ENCODE assay signal across 20 cellular contexts in the genomic region with DNA sequence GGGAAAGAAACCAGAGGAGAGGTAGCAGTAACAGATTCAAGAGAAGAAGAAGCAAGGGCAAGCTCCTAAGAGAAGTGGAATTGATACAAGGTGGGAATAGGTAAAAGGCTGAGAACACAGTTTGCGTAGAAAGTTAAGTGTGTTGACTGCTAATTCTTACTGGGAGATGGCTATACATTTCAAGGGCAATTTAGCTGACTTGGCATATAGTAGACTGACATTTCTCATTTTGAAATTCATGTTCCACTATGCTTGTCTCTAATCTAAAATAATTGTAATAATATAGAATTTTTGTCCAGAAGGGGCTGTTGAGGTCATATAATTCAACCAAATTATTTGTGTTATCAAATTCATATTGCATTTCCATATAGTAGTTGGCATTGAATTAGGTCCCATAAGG.
DNase-seq lines count a peak whose midpoint lies in the region; ATAC-seq, FAIRE-seq and TF ChIP-seq lines count a peak whose summit lies in the region.
"Had no signal": no experiment of that assay in that cellular context is flagged by ENCODE, and none has a peak within 500 bp of the region (broad histone marks: within the 10 kb centered on the region; RNA-seq: fewer than 3 reads in every experiment).

No MANE protein-coding gene starts in this region.

- no peak overlapping the region for H3K4me3 Mint-ChIP-seq in CD4-positive, alpha-beta T cell
- H3K4me3 Mint-ChIP-seq in activated CD4-positive, alpha-beta memory T cell treated with anti-CD3 and anti-CD28 coated beads, Interleukin-2, amount 10 ng/mL, durations not matched to agents 7 days and 5 days = no peak overlapping the region
- H3K4me3 Mint-ChIP-seq: B cell; CD4-positive, CD25-positive, alpha-beta regulatory T cell; CD8-positive, alpha-beta memory T cell; GM23338 had no signal

- H2BK12ac ChIP-seq in H1 (ENCODE audit: low read depth, low read length) = no peak overlapping the region

- TF ChIP-seq RAD21 in A549 (conservative IDR thresholded peaks at IDR 0.05 in 1 of 2, IDR thresholded peaks at IDR 0.05 in 1 of 2) (no peak), H1 (IDR thresholded peaks at IDR 0.05 in 1 of 2, conservative IDR thresholded peaks at IDR 0.05 in 1 of 2; ENCODE audit: low read depth in 2 of 2, low read length in 2 of 2) (no peak)

- H3K18ac ChIP-seq in H1 (ENCODE audit: extremely low read depth, low read length) = no peak overlapping the region

- no peak overlapping the region for H3K56ac ChIP-seq in H1 (replicated peaks; ENCODE audit: insufficient read length, low read depth, low read length)

- no peak overlapping the region for H2BK120ac ChIP-seq in H1 (replicated peaks; ENCODE audit: low read depth, low read length)

- TF ChIP-seq POLR2A in A549 (IDR thresholded peaks at IDR 0.05; ENCODE audit: low read length) (no peak), GM12891 (IDR thresholded peaks at IDR 0.05; ENCODE audit: low read depth, low read length) (no peak), H1 (IDR thresholded peaks at IDR 0.05; ENCODE audit: control extremely low read depth in 1 of 2, low read depth in 2 of 2, low read length in 2 of 2) (no peak)

- no peak overlapping the region for H3K4me2 ChIP-seq in A549
- no peak overlapping the region for H3K4me2 ChIP-seq in Karpas-422 (ENCODE audit: low read depth, low read length, poor library complexity, severe bottlenecking)
- no peak overlapping the region for H3K4me2 ChIP-seq in H1 (ENCODE audit: insufficient read depth in 1 of 2, low read depth in 2 of 2, low read length in 2 of 2)
- H3K4me2 ChIP-seq: BLaER1, GM23338 had no signal

- 95% methylated on average over 1 of the region's 1 CpG for WGBS in A549 (ENCODE audit: missing lambda C conversion rate)
- WGBS in H1 (ENCODE audit: extremely low coverage in 1 of 2, insufficient coverage in 1 of 2, insufficient read length in 1 of 2, insufficient replicate concordance in 2 of 2, low coverage in 1 of 2, low lambda C conversion rate in 2 of 2, missing lambda C conversion rate in 1 of 2), 2 experiments = 87% methylated on average over 1 of the region's 1 CpG; no CpG with 5 or more reads in 1 of the 2 experiments

- H3K4me1 Mint-ChIP-seq in CD4-positive, alpha-beta T cell (ENCODE audit: low read depth) = no peaks in the 10 kb centered on the region
- H3K4me1 Mint-ChIP-seq in activated CD4-positive, alpha-beta memory T cell treated with anti-CD3 and anti-CD28 coated beads, Interleukin-2, amount 10 ng/mL, durations not matched to agents 7 days and 5 days = no peaks in the 10 kb centered on the region
- H3K4me1 Mint-ChIP-seq: B cell, GM23338 had no signal

- no peak overlapping the region for H4K5ac ChIP-seq in H1 (ENCODE audit: insufficient read length, low read depth, low read length)

- no peaks in the 10 kb centered on the region for H3K9me2 ChIP-seq in Karpas-422 (replicated peaks; ENCODE audit: insufficient read depth, low read length)

- H3K27ac ChIP-seq in A549 (no peak overlapping the region), Karpas-422 (ENCODE audit: low read length) (no peak overlapping the region), H1 (ENCODE audit: low read depth, low read length) (no peak overlapping the region)
- H3K27ac ChIP-seq in CD4-positive, alpha-beta T cell (ENCODE audit: low read depth, low read length) = no peak overlapping the region
- H3K27ac ChIP-seq: BLaER1, C4-2B had no signal

- TF ChIP-seq CTCF in A549 (IDR thresholded peaks at IDR 0.05) (no peak), H1 (IDR thresholded peaks at IDR 0.05; ENCODE audit: control extremely low read depth in 1 of 3, insufficient read depth in 1 of 3, low read depth in 1 of 3, low read length in 3 of 3) (no peak)
- TF ChIP-seq CTCF in CD4-positive, alpha-beta T cell (IDR thresholded peaks at IDR 0.05) = no peak

- no peak overlapping the region for H2BK20ac ChIP-seq in H1 (ENCODE audit: low read length)

- no peak for ATAC-seq in A549
- no peak for ATAC-seq in CD4-positive, alpha-beta T cell (ENCODE audit: poor library complexity)
- ATAC-seq: GM12878, GM23338 had no signal

- no peak overlapping the region for H3K4ac ChIP-seq in H1 (replicated peaks; ENCODE audit: insufficient read length, low read depth, low read length)

- H3K36me3 Mint-ChIP-seq in CD4-positive, alpha-beta T cell (ENCODE audit: low read depth) = peaks cover 7% of the 10 kb centered on the region
- peaks cover 3% of the 10 kb centered on the region for H3K36me3 Mint-ChIP-seq in activated CD4-positive, alpha-beta memory T cell treated with anti-CD3 and anti-CD28 coated beads, Interleukin-2, amount 10 ng/mL, durations not matched to agents 7 days and 5 days (ENCODE audit: low read depth)
- H3K36me3 Mint-ChIP-seq: CD4-positive, CD25-positive, alpha-beta regulatory T cell had no signal

- H4K8ac ChIP-seq in H1 (ENCODE audit: extremely low read depth, insufficient read depth, low read length) = no peak overlapping the region

- POLR2A ChIA-PET in A549 (lab: Yijun Ruan, JAX) (no interaction called here), H1 (lab: Charles Lee; ENCODE audit: partially characterized antibody) (no interaction called here)
- POLR2A ChIA-PET in CD4-positive, alpha-beta T cell (lab: Charles Lee) = no interaction called here
- POLR2A ChIA-PET in activated CD4-positive, alpha-beta memory T cell treated with anti-CD3 and anti-CD28 coated beads, Interleukin-2, amount 10 ng/mL, durations not matched to agents 7 days and 5 days (lab: Charles Lee) = no interaction called here

- no peak overlapping the region for H3K23ac ChIP-seq in H1 (ENCODE audit: insufficient read length)

- H3K4me1 ChIP-seq in A549 (0 out of 3 replicates have a peak, but pooled peaks cover 5% of the 10 kb centered on the region), Karpas-422 (ENCODE audit: low read length) (no peaks in the 10 kb centered on the region), H1 (replicated peaks in 1 of 4; ENCODE audit: control insufficient read depth in 3 of 4, insufficient read depth in 4 of 4, low read length in 3 of 4) (no peaks in the 10 kb centered on the region)
- H3K4me1 ChIP-seq: BLaER1 had no signal

- H3K27me3 Mint-ChIP-seq in CD4-positive, alpha-beta T cell = no peaks in the 10 kb centered on the region
- H3K27me3 Mint-ChIP-seq in activated CD4-positive, alpha-beta memory T cell treated with anti-CD3 and anti-CD28 coated beads, Interleukin-2, amount 10 ng/mL, durations not matched to agents 7 days and 5 days = no peaks in the 10 kb centered on the region
- H3K27me3 Mint-ChIP-seq: B cell; CD4-positive, CD25-positive, alpha-beta regulatory T cell; CD8-positive, alpha-beta memory T cell had no signal

- H3K4me3 ChIP-seq in A549 (no peak overlapping the region), Karpas-422 (ENCODE audit: low read length) (no peak overlapping the region), H1 (ENCODE audit: extremely low read depth in 1 of 4, insufficient read depth in 2 of 4, low read depth in 3 of 4, low read length in 4 of 4) (no peak overlapping the region)
- H3K4me3 ChIP-seq: BLaER1, GM12878, GM23338 had no signal

- H3K23me2 ChIP-seq in H1 (ENCODE audit: low read depth, low read length) = no peaks in the 10 kb centered on the region

- no peak overlapping the region for H2BK15ac ChIP-seq in H1 (ENCODE audit: low read length)

- TF ChIP-seq EP300 in A549 (IDR thresholded peaks at IDR 0.05) (no peak), H1 (IDR thresholded peaks at IDR 0.05; ENCODE audit: borderline replicate concordance in 1 of 2, low read depth in 2 of 2, low read length in 2 of 2) (no peak)

- H4K20me1 ChIP-seq in Karpas-422 (ENCODE audit: insufficient read depth, low read depth, low read length) = no peaks in the 10 kb centered on the region
- no peaks in the 10 kb centered on the region for H4K20me1 ChIP-seq in H1 (replicated peaks in 1 of 2; ENCODE audit: control insufficient read depth in 1 of 2, insufficient read depth in 2 of 2, low read length in 2 of 2)
- H4K20me1 ChIP-seq: BLaER1 had no signal

- H3K14ac ChIP-seq in H1 (ENCODE audit: insufficient read length) = no peak overlapping the region

- H3K79me1 ChIP-seq in H1 (ENCODE audit: low read depth, low read length) = no peaks in the 10 kb centered on the region

- FAIRE-seq in A549 (lab: Jason Lieb, UNC) (no peak), GM12891 (lab: Jason Lieb, UNC) (peak; percentile 13), H1 (lab: Jason Lieb, UNC) (no peak)
- FAIRE-seq: D721Med, GM12878, GM18507 had no signal

- no peak overlapping the region for H3K27ac Mint-ChIP-seq in CD4-positive, alpha-beta T cell
- no peak overlapping the region for H3K27ac Mint-ChIP-seq in activated CD4-positive, alpha-beta memory T cell treated with anti-CD3 and anti-CD28 coated beads, Interleukin-2, amount 10 ng/mL, durations not matched to agents 7 days and 5 days
- H3K27ac Mint-ChIP-seq: B cell; CD4-positive, CD25-positive, alpha-beta regulatory T cell; CD8-positive, alpha-beta memory T cell; GM23338 had no signal

- H3K9me3 Mint-ChIP-seq in CD4-positive, alpha-beta T cell = peaks cover 3% of the 10 kb centered on the region
- no peaks in the 10 kb centered on the region for H3K9me3 Mint-ChIP-seq in activated CD4-positive, alpha-beta memory T cell treated with anti-CD3 and anti-CD28 coated beads, Interleukin-2, amount 10 ng/mL, durations not matched to agents 7 days and 5 days
- H3K9me3 Mint-ChIP-seq: GM23338 had no signal

- peaks cover 2% of the 10 kb centered on the region; the same call in 1 of the 2 replicates for H3K36me3 ChIP-seq in Karpas-422 (ENCODE audit: insufficient read depth, low read length)
- H3K36me3 ChIP-seq in H1 (ENCODE audit: control insufficient read depth in 2 of 4, insufficient read depth in 4 of 4, low read length in 3 of 4) = no peaks in the 10 kb centered on the region
- H3K36me3 ChIP-seq: BLaER1 had no signal

- intact Hi-C loops in CD4-positive, alpha-beta T cell (cut with DNase I, micrococcal nuclease) = no loop called here

- H3K9me3 ChIP-seq in A549 = no peaks in the 10 kb centered on the region
- no peaks in the 10 kb centered on the region for H3K9me3 ChIP-seq in Karpas-422 (ENCODE audit: low read length)
- no peaks in the 10 kb centered on the region for H3K9me3 ChIP-seq in H1 (ENCODE audit: insufficient read depth in 2 of 2, low read depth in 1 of 2, low read length in 1 of 2)
- H3K9me3 ChIP-seq in CD4-positive, alpha-beta T cell (ENCODE audit: control insufficient read depth, low read length) = no peaks in the 10 kb centered on the region
- H3K9me3 ChIP-seq: BLaER1 had no signal

- no peak overlapping the region for H3K9ac ChIP-seq in Karpas-422 (ENCODE audit: low read length)
- H3K9ac ChIP-seq in H1 (replicated peaks in 1 of 4; ENCODE audit: extremely low read depth in 1 of 4, low read depth in 3 of 4, low read length in 3 of 4) = no peak overlapping the region
- H3K9ac ChIP-seq: BLaER1 had no signal

- no peak overlapping the region for H4K91ac ChIP-seq in H1 (replicated peaks; ENCODE audit: insufficient read length, low read length)

- peaks cover 24% of the 10 kb centered on the region; the same call in 1 of the 2 replicates for H3K79me2 ChIP-seq in Karpas-422 (ENCODE audit: low read length)
- no peaks in the 10 kb centered on the region for H3K79me2 ChIP-seq in H1 (ENCODE audit: control insufficient read depth in 1 of 2, insufficient read depth in 2 of 2, low read length in 2 of 2)

- H2AK5ac ChIP-seq in H1 (ENCODE audit: low read depth, low read length) = no peak overlapping the region

- DNase-seq in A549 (ENCODE audit: low read depth in 1 of 2, low spot score in 1 of 2) (no peak), GM12891 (ENCODE audit: insufficient read length, low spot score) (no peak), Karpas-422 (peak; percentile 12), H1 (ENCODE audit: low read depth in 1 of 2, low spot score in 2 of 2) (no peak), NCI-H748 (lab: John Stamatoyannopoulos, UW; ENCODE audit: unreplicated experiment) (no peak), SIG-M5 treated with dmso at 0.1 percent for 504 hours (lab: John Stamatoyannopoulos, UW; ENCODE audit: unreplicated experiment) (no peak)
- no peak for DNase-seq in CD4-positive, alpha-beta T cell
- DNase-seq in activated CD4-positive, alpha-beta memory T cell treated with anti-CD3 and anti-CD28 coated beads, Interleukin-2, amount 10 ng/mL, durations not matched to agents 7 days and 5 days = no peak
- DNase-seq: CD4-positive, CD25-positive, alpha-beta regulatory T cell; CD8-positive, alpha-beta memory T cell; DMS53; DMS79 treated with DMSO at 0.1 percent for 48 hours; HCEC 1CT had no signal

- H2AFZ ChIP-seq in Karpas-422 (ENCODE audit: low read length) = no peak overlapping the region
- no peak overlapping the region for H2AFZ ChIP-seq in H1 (ENCODE audit: low read length)
- H2AFZ ChIP-seq: GM23338 had no signal

- CTCF ChIA-PET in A549 (lab: Yijun Ruan, JAX) (interaction anchor here (0.6 to 0.9 kb wide), 3 partner anchors 9 to 176 kb away, joined by 3 read pairs; no protein-coding TSS in a partner anchor), H1 (lab: Charles Lee; ENCODE audit: partially characterized antibody) (no interaction called here)
- CTCF ChIA-PET in CD4-positive, alpha-beta T cell (lab: Charles Lee) = no interaction called here
- CTCF ChIA-PET in activated CD4-positive, alpha-beta memory T cell treated with anti-CD3 and anti-CD28 coated beads, Interleukin-2, amount 10 ng/mL, durations not matched to agents 7 days and 5 days (lab: Charles Lee) = interaction anchor here (1.0 kb wide), 1 partner anchor 10 kb away, joined by 3 read pairs; no protein-coding TSS in a partner anchor

- H2BK5ac ChIP-seq in H1 (ENCODE audit: low read depth, low read length) = no peak overlapping the region

- H3K27me3 ChIP-seq in Karpas-422 (ENCODE audit: low read length) = no peaks in the 10 kb centered on the region
- no peaks in the 10 kb centered on the region for H3K27me3 ChIP-seq in H1 (replicated peaks in 1 of 4; ENCODE audit: control insufficient read depth in 3 of 4, extremely low read depth in 1 of 4, insufficient read depth in 3 of 4, low read length in 3 of 4)
- no peaks in the 10 kb centered on the region for H3K27me3 ChIP-seq in CD4-positive, alpha-beta T cell (ENCODE audit: control insufficient read depth, insufficient read depth, low read length)
- H3K27me3 ChIP-seq: BLaER1 had no signal

Comparison
In these comparisons a context has a peak if more than half of its experiments do, and no peak if none do; other contexts are left out.
1. CTCF ChIA-PET loops: an anchor here in A549 (0.6 to 0.9 kb wide) and activated CD4-positive, alpha-beta memory T cell treated with anti-CD3 and anti-CD28 coated beads, Interleukin-2, amount 10 ng/mL, durations not matched to agents 7 days and 5 days (1.0 kb wide); none called in H1 and CD4-positive, alpha-beta T cell.
2. Of the 18 proteins assayed by ChIP-seq in both H1 and A549: peak only in H1: none; only in A549: none; in both: MAFK; in neither: 17.